2 cellular contexts compared by ENCODE assay signal in the genomic region with DNA sequence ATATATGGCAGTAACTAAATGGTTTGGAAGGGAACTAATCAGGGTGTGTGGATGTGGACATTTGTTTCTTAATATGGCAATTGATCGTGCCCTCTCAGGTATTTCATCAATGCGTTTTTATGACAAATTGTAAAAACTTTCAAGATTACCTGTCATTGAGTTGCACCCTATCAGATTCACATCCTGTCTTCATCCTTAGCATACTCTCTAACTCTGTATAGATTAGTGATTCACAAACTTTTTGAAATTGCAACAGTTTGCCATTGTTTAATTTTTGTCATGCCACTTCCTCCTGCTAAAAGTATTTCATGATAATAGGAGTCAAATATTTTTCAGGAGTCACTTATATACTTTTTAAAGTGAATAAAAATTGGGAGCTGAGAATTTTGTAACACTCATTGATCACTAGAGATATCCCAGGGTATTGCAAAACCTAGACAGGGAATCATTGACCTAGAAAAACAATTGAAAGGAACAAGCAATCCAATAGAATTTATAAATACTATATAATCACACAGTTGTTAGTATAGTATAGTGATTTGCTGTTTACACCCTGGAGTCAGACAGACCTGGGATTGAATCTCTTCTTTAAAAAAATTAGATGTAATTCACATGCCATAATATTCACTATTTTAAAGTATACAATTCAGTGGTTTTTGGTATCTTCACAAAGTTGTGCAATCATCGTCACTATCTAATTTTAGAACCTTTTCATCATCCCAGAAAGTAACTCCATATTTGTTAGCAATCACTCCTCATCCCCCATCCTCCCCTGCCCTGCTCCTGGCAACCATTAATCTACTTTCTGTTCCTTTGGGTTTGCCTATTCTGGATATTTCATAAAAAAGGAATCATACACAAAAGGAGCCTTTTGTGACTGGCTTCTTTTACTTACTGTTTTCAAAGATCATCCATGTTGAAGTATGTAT.
TF ChIP-seq lines count a peak whose summit lies in the region.

No MANE protein-coding gene starts in this region.

TF ChIP-seq in liver, 16 proteins besides CTCF, POLR2A, EP300 and RAD21:
- TF ChIP-seq RXRA (IDR thresholded peaks at IDR 0.05) = peak in 1 of 2 donors; percentile 7
- TF ChIP-seq HNF4A (conservative IDR thresholded peaks at IDR 0.05) = peak in 1 of 2 donors; percentile 6
- no peak for TF ChIP-seq FOXA2 (IDR thresholded peaks at IDR 0.05)
- no peak for TF ChIP-seq HNF4G (IDR thresholded peaks at IDR 0.05)
- TF ChIP-seq YY1 (IDR thresholded peaks at IDR 0.05) = peak; percentile 58
- TF ChIP-seq ZBTB33 (IDR thresholded peaks at IDR 0.05) = no peak
- TF ChIP-seq JUND (IDR thresholded peaks at IDR 0.05) = peak in 1 of 2 donors; percentile 49
- no peak for TF ChIP-seq SP1 (IDR thresholded peaks at IDR 0.05)
- no peak for TF ChIP-seq EGR1 (IDR thresholded peaks at IDR 0.05; ENCODE audit: low read depth in 2 of 2)
- TF ChIP-seq, protein P1, sequence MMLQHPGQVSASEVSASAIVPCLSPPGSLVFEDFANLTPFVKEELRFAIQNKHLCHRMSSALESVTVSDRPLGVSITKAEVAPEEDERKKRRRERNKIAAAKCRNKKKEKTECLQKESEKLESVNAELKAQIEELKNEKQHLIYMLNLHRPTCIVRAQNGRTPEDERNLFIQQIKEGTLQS (IDR thresholded peaks at IDR 0.05) = peak; percentile 45
- TF ChIP-seq TAF1 (conservative IDR thresholded peaks at IDR 0.05) = no peak
- TF ChIP-seq, protein P2, sequence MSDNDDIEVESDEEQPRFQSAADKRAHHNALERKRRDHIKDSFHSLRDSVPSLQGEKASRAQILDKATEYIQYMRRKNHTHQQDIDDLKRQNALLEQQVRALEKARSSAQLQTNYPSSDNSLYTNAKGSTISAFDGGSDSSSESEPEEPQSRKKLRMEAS (IDR thresholded peaks at IDR 0.05) = no peak

TF ChIP-seq in HepG2, 621 proteins besides CTCF, POLR2A, EP300 and RAD21:
- TF ChIP-seq CBX2 (IDR thresholded peaks at IDR 0.05; ENCODE audit: low read depth, low read length) = no peak
- no peak for TF ChIP-seq CBX2 (CRISPR knock-in tag; IDR thresholded peaks at IDR 0.05; ENCODE audit: low read depth)
- TF ChIP-seq, protein P3, sequence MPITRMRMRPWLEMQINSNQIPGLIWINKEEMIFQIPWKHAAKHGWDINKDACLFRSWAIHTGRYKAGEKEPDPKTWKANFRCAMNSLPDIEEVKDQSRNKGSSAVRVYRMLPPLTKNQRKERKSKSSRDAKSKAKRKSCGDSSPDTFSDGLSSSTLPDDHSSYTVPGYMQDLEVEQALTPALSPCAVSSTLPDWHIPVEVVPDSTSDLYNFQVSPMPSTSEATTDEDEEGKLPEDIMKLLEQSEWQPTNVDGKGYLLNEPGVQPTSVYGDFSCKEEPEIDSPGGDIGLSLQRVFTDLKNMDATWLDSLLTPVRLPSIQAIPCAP (CRISPR knock-in tag; IDR thresholded peaks at IDR 0.05; ENCODE audit: low read depth) = no peak
- TF ChIP-seq KIAA2018 (CRISPR knock-in tag; IDR thresholded peaks at IDR 0.05; ENCODE audit: borderline replicate concordance) = no peak
- no peak for TF ChIP-seq PAXIP1 (CRISPR knock-in tag; conservative IDR thresholded peaks at IDR 0.05)
- TF ChIP-seq GATA4 (IDR thresholded peaks at IDR 0.05; ENCODE audit: borderline replicate concordance, low read depth) = no peak
- TF ChIP-seq ZNF44 (CRISPR knock-in tag; IDR thresholded peaks at IDR 0.05) = no peak
- no peak for TF ChIP-seq ZNF569 (CRISPR knock-in tag; IDR thresholded peaks at IDR 0.05; ENCODE audit: borderline replicate concordance)
- TF ChIP-seq KAT7 (CRISPR knock-in tag; IDR thresholded peaks at IDR 0.05; ENCODE audit: borderline replicate concordance) = no peak
- no peak for TF ChIP-seq ONECUT2 (CRISPR knock-in tag; IDR thresholded peaks at IDR 0.05)
- TF ChIP-seq ZMYM4 (CRISPR knock-in tag; IDR thresholded peaks at IDR 0.05) = no peak
- TF ChIP-seq, protein P4, sequence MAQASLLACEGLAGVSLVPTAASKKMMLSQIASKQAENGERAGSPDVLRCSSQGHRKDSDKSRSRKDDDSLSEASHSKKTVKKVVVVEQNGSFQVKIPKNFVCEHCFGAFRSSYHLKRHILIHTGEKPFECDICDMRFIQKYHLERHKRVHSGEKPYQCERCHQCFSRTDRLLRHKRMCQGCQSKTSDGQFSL (CRISPR knock-in tag; IDR thresholded peaks at IDR 0.05) = no peak
- TF ChIP-seq GPN1 (CRISPR knock-in tag; IDR thresholded peaks at IDR 0.05; ENCODE audit: borderline replicate concordance) = no peak
- TF ChIP-seq, protein P5, sequence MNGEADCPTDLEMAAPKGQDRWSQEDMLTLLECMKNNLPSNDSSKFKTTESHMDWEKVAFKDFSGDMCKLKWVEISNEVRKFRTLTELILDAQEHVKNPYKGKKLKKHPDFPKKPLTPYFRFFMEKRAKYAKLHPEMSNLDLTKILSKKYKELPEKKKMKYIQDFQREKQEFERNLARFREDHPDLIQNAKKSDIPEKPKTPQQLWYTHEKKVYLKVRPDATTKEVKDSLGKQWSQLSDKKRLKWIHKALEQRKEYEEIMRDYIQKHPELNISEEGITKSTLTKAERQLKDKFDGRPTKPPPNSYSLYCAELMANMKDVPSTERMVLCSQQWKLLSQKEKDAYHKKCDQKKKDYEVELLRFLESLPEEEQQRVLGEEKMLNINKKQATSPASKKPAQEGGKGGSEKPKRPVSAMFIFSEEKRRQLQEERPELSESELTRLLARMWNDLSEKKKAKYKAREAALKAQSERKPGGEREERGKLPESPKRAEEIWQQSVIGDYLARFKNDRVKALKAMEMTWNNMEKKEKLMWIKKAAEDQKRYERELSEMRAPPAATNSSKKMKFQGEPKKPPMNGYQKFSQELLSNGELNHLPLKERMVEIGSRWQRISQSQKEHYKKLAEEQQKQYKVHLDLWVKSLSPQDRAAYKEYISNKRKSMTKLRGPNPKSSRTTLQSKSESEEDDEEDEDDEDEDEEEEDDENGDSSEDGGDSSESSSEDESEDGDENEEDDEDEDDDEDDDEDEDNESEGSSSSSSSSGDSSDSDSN (CRISPR knock-in tag; IDR thresholded peaks at IDR 0.05) = no peak
- no peak for TF ChIP-seq NFE2L2 (IDR thresholded peaks at IDR 0.05; ENCODE audit: low read length)
- no peak for TF ChIP-seq GABPB1 (CRISPR knock-in tag; IDR thresholded peaks at IDR 0.05)
